8 cellular contexts compared by ENCODE assay signal in the genomic region with DNA sequence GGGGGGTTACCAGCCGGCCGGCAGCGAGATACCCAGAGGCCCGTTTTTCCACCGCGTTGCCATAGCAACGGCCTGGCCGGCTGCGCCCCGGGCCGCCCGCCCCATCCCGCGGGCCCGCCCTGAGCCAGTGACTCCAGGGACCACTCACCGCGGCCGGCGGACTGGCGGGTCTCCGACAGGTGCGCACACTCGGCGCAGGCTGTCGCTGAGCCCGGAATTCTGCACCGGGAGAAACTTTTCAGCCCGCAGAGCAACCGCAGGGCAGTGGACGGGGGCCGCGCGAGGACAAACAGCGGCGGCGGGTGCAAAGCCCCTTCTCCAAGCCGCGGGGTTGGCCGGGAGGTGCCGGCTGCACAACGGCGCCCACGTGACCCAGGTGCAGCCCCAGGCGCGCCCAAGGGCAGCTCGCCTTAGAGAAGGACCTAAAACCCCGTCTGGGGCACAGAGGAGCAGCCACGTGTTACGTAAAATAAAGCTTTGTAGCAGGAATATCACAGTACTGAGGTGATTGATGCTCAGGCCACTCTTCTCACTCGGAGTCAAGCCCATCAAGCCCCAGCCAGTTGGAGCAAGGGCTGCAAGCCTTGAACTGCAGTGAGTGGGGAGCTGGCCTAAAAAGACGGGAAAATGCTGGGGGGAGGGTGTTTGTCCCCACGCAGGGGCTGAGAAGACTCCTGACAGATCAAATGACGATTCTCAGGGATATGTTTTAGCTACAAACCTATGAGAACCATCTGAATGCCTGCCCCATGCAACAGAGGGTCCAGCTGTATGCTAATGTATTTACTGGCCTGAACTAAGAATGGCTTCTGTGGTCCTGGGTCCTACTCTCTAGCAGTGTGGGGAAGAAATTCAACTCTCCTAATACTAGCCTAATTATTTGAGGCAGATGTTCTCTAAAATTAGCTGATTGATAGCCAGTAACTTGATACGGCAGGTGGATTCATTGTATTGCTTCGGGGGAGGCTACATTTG. TPM values are rescaled to one million over a fixed set of nuclear protein-coding genes. Genes with fewer than 3 reads are reported as not detected.
DNase-seq lines count a peak whose midpoint lies in the region; ATAC-seq and TF ChIP-seq lines count a peak whose summit lies in the region.

A gene (minus strand): TSS at position 294 of the 975 bp plus-strand sequence. CDS start 119,323 bp downstream, outside the sequence.

- no peaks in the 10 kb centered on the region for H3K4me1 ChIP-seq in A673 (ENCODE audit: insufficient read depth, low read length, poor library complexity, severe bottlenecking)

- POLR2A ChIA-PET in A673 (lab: Charles Lee; ENCODE audit: low non-redundant PET), result no interaction called here

- TF ChIP-seq POLR2A in GM10847 (IDR thresholded peaks at IDR 0.05; ENCODE audit: extremely low read depth, insufficient read length), result peak; percentile 27

- DNase-seq in SHP77 (lab: John Stamatoyannopoulos, UW), result peak; percentile 20 to 56
- DNase-seq in dermis blood vessel endothelial cell, result peak; percentile 15
- DNase-seq in medulla oblongata (ENCODE audit: extremely low spot score), result peak; percentile 32
- DNase-seq in stimulated activated naive B cell treated with anti-CD40 and anti-IgM and Interleukin-4, amounts not matched to agents 10 μg/mL and 1 μg/mL and 100 μg/mL, for 72 hours, result peak; percentile 75
- DNase-seq in A673 (ENCODE audit: low spot score), result no peak

- H3K4me3 ChIP-seq in A673 (ENCODE audit: low read depth, low read length, poor library complexity, severe bottlenecking), result no peak within 1 kb of the TSS

- TF ChIP-seq CTCF in A673 (conservative IDR thresholded peaks at IDR 0.05; ENCODE audit: low read depth, low read length), result no peak

- TF ChIP-seq EP300 in Ishikawa (IDR thresholded peaks at IDR 0.05; ENCODE audit: borderline replicate concordance), result no peak

- no peaks in the 10 kb centered on the region for H3K9me3 Mint-ChIP-seq in stimulated activated naive B cell treated with anti-CD40 and anti-IgM and Interleukin-4, amounts not matched to agents 10 μg/mL and 1 μg/mL and 100 μg/mL, for 72 hours

- H3K27ac Mint-ChIP-seq in stimulated activated naive B cell treated with anti-CD40 and anti-IgM and Interleukin-4, amounts not matched to agents 10 μg/mL and 1 μg/mL and 100 μg/mL, for 72 hours, result peak within 1 kb of the TSS; percentile 88

- H3K9me3 ChIP-seq in A673 (ENCODE audit: low read depth, low read length, poor library complexity, severe bottlenecking), result no peaks in the 10 kb centered on the region

- intact Hi-C loops in A673 (cut with micrococcal nuclease; ENCODE audit: unreplicated experiment), result no loop called here

- H3K4me3 Mint-ChIP-seq in stimulated activated naive B cell treated with anti-CD40 and anti-IgM and Interleukin-4, amounts not matched to agents 10 μg/mL and 1 μg/mL and 100 μg/mL, for 72 hours, result peak within 1 kb of the TSS; percentile 91 to 92

- H3K36me3 ChIP-seq in A673 (ENCODE audit: insufficient read depth, low read length, poor library complexity, severe bottlenecking), result no peaks in the 10 kb centered on the region

- no TSS peak for BruUV-seq in A673 (replicated peaks; lab: Mats Ljungman, UMichigan)

- H3K27me3 Mint-ChIP-seq in stimulated activated naive B cell treated with anti-CD40 and anti-IgM and Interleukin-4, amounts not matched to agents 10 μg/mL and 1 μg/mL and 100 μg/mL, for 72 hours, result peaks cover 0 to 4% of the 10 kb centered on the region in 2 donors

- H3K27ac ChIP-seq in A673 (ENCODE audit: low read depth, low read length, poor library complexity, severe bottlenecking), result no peak within 1 kb of the TSS

- peak; percentile 95 for ATAC-seq in GM21619 (IDR thresholded peaks at IDR 0.05; ENCODE audit: unreplicated experiment)
- peak; percentile 98 to 99 for ATAC-seq in stimulated activated naive B cell treated with anti-CD40 and anti-IgM and Interleukin-4, amounts not matched to agents 10 μg/mL and 1 μg/mL and 100 μg/mL, for 72 hours (replicated peaks)

- CTCF ChIA-PET in A673 (lab: Charles Lee), result no interaction called here

- no peaks in the 10 kb centered on the region for H3K36me3 Mint-ChIP-seq in stimulated activated naive B cell treated with anti-CD40 and anti-IgM and Interleukin-4, amounts not matched to agents 10 μg/mL and 1 μg/mL and 100 μg/mL, for 72 hours

- peaks cover 8 to 28% of the 10 kb centered on the region in 2 donors for H3K4me1 Mint-ChIP-seq in stimulated activated naive B cell treated with anti-CD40 and anti-IgM and Interleukin-4, amounts not matched to agents 10 μg/mL and 1 μg/mL and 100 μg/mL, for 72 hours

- peaks cover 91% of the 10 kb centered on the region for H3K27me3 ChIP-seq in A673 (replicated peaks; ENCODE audit: insufficient read depth, low read depth, low read length, poor library complexity)

- no peak for TF ChIP-seq RAD21 in Ishikawa (IDR thresholded peaks at IDR 0.05; ENCODE audit: low read depth)

TF ChIP-seq in Ishikawa, 13 proteins besides CTCF, POLR2A, EP300 and RAD21:
- no peak for TF ChIP-seq YY1 (IDR thresholded peaks at IDR 0.05; ENCODE audit: low read depth)
- no peak for TF ChIP-seq CREB1 (IDR thresholded peaks at IDR 0.05; ENCODE audit: low read depth)
- TF ChIP-seq TAF1 (IDR thresholded peaks at IDR 0.05; ENCODE audit: low read depth), result peak; percentile 55; the same call in 1 of the 2 replicates
- TF ChIP-seq ZBTB7A (IDR thresholded peaks at IDR 0.05; ENCODE audit: low read depth), result 0 out of 2 replicates have a peak, but pooled peaks have one; percentile 43
- TF ChIP-seq, protein P1, sequence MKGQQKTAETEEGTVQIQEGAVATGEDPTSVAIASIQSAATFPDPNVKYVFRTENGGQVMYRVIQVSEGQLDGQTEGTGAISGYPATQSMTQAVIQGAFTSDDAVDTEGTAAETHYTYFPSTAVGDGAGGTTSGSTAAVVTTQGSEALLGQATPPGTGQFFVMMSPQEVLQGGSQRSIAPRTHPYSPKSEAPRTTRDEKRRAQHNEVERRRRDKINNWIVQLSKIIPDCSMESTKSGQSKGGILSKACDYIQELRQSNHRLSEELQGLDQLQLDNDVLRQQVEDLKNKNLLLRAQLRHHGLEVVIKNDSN (IDR thresholded peaks at IDR 0.05), result peak; percentile 96
- no peak for TF ChIP-seq TEAD4 (IDR thresholded peaks at IDR 0.05)
- TF ChIP-seq, protein P2, sequence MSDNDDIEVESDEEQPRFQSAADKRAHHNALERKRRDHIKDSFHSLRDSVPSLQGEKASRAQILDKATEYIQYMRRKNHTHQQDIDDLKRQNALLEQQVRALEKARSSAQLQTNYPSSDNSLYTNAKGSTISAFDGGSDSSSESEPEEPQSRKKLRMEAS (IDR thresholded peaks at IDR 0.05), result peak; percentile 79
- no peak for TF ChIP-seq CEBPB (IDR thresholded peaks at IDR 0.05)
- no peak for TF ChIP-seq EGR1 (IDR thresholded peaks at IDR 0.05)
- TF ChIP-seq, protein P3, sequence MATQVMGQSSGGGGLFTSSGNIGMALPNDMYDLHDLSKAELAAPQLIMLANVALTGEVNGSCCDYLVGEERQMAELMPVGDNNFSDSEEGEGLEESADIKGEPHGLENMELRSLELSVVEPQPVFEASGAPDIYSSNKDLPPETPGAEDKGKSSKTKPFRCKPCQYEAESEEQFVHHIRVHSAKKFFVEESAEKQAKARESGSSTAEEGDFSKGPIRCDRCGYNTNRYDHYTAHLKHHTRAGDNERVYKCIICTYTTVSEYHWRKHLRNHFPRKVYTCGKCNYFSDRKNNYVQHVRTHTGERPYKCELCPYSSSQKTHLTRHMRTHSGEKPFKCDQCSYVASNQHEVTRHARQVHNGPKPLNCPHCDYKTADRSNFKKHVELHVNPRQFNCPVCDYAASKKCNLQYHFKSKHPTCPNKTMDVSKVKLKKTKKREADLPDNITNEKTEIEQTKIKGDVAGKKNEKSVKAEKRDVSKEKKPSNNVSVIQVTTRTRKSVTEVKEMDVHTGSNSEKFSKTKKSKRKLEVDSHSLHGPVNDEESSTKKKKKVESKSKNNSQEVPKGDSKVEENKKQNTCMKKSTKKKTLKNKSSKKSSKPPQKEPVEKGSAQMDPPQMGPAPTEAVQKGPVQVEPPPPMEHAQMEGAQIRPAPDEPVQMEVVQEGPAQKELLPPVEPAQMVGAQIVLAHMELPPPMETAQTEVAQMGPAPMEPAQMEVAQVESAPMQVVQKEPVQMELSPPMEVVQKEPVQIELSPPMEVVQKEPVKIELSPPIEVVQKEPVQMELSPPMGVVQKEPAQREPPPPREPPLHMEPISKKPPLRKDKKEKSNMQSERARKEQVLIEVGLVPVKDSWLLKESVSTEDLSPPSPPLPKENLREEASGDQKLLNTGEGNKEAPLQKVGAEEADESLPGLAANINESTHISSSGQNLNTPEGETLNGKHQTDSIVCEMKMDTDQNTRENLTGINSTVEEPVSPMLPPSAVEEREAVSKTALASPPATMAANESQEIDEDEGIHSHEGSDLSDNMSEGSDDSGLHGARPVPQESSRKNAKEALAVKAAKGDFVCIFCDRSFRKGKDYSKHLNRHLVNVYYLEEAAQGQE (IDR thresholded peaks at IDR 0.05; ENCODE audit: low read depth), result no peak
- TF ChIP-seq NFIC (IDR thresholded peaks at IDR 0.05), result no peak
- peak; percentile 27; the same call in 1 of the 2 replicates for TF ChIP-seq TCF12 (IDR thresholded peaks at IDR 0.05; ENCODE audit: low read depth)
- TF ChIP-seq FOXM1 (IDR thresholded peaks at IDR 0.05; ENCODE audit: borderline replicate concordance, low read depth), result no peak

RNA-seq across cellular contexts. Expression of the gene that starts here (rescaled TPM):
- total RNA-seq in dermis blood vessel endothelial cell, result 0.51 and 1.1 TPM in 2 replicates
- total RNA-seq in A673 (2021), result not detected in 2 replicates
